11 cellular contexts compared by ENCODE assay signal in genomic region chr6:154548130-154548830, GRCh38. TPM values are rescaled to one million over a fixed set of nuclear protein-coding genes. Genes with fewer than 3 reads are reported as not detected.
DNase-seq lines count a peak whose midpoint lies in the region; ATAC-seq, FAIRE-seq and TF ChIP-seq lines count a peak whose summit lies in the region.
"Had no signal": no experiment of that assay in that cellular context is flagged by ENCODE, and none has a peak within 500 bp of the region (broad histone marks: within the 10 kb centered on the region; RNA-seq: fewer than 3 reads in every experiment).

No MANE protein-coding gene starts in this region.

- no peak for TF ChIP-seq RAD21 in HepG2 (CRISPR knock-in tag; IDR thresholded peaks at IDR 0.05)

- TF ChIP-seq CTCF in cardiac fibroblast (IDR thresholded peaks at IDR 0.05; ENCODE audit: low read depth, low read length) (no peak), HepG2 (CRISPR knock-in tag; IDR thresholded peaks at IDR 0.05) (no peak), testis (IDR thresholded peaks at IDR 0.05) (no peak)

- TF ChIP-seq POLR2A in HepG2 (IDR thresholded peaks at IDR 0.05; ENCODE audit: insufficient read depth in 1 of 2, low read depth in 2 of 2, low read length in 2 of 2) (no peak), testis (IDR thresholded peaks at IDR 0.05) (no peak)

- POLR2A ChIA-PET in HepG2 (lab: Yijun Ruan, JAX) = interaction anchor here (0.7 to 2.1 kb wide), 2 partner anchors 37 to 167 kb away, joined by 3 to 6 read pairs; partner anchors contain the start of gene CNKSR3

- in situ Hi-C loops in HepG2 (cut with HindIII; ENCODE audit: extremely low pct_ligation_motif_present, low pct_unique_long_range_greater_than_20kb) = no loop called here

- no peak overlapping the region for H3K4me3 ChIP-seq in cardiac fibroblast (replicated peaks in 1 of 2; ENCODE audit: low read depth in 2 of 2, low read length in 2 of 2)
- no peak overlapping the region for H3K4me3 ChIP-seq in HepG2 (replicated peaks in 1 of 3; ENCODE audit: insufficient read depth in 1 of 3, low read depth in 2 of 3, low read length in 3 of 3)
- no peak overlapping the region for H3K4me3 ChIP-seq in testis

- no peaks in the 10 kb centered on the region for H3K9me3 Mint-ChIP-seq in activated T-helper 1 cell treated with anti-CD3 and anti-CD28 coated beads, Interleukin-12 subunit alpha, Interleukin-12 subunit beta, Interleukin-2, Interleukin-4 antibody, amounts not matched to agents 30 ng/mL and 10 ng/mL and 1 ng/mL, durations not matched to agents 14 hours and 24 hours and 36 hours
- H3K9me3 Mint-ChIP-seq: activated CD4-positive, alpha-beta T cell treated with anti-CD3 and anti-CD28 coated beads, Interleukin-2, amount 10 ng/mL, durations not matched to agents 7 days and 5 days had no signal

- H2AFZ ChIP-seq in HepG2 (ENCODE audit: low read length) = peak overlapping the region; percentile 22

- no peak overlapping the region for H3K27ac Mint-ChIP-seq in activated T-helper 1 cell treated with anti-CD3 and anti-CD28 coated beads, Interleukin-12 subunit alpha, Interleukin-12 subunit beta, Interleukin-2, Interleukin-4 antibody, amounts not matched to agents 30 ng/mL and 10 ng/mL and 1 ng/mL, durations not matched to agents 14 hours and 24 hours and 36 hours
- H3K27ac Mint-ChIP-seq: activated CD4-positive, alpha-beta T cell treated with anti-CD3 and anti-CD28 coated beads, Interleukin-2, amount 10 ng/mL, durations not matched to agents 7 days and 5 days; activated naive CD8-positive, alpha-beta T cell; H9 had no signal

- peak; percentile 82 for ATAC-seq in HepG2

- no TSS peak for BruUV-seq in HepG2 (replicated peaks; lab: Mats Ljungman, UMichigan)

- H3K27me3 Mint-ChIP-seq in activated T-helper 1 cell treated with anti-CD3 and anti-CD28 coated beads, Interleukin-12 subunit alpha, Interleukin-12 subunit beta, Interleukin-2, Interleukin-4 antibody, amounts not matched to agents 30 ng/mL and 10 ng/mL and 1 ng/mL, durations not matched to agents 14 hours and 24 hours and 36 hours (ENCODE audit: insufficient read depth) = no peaks in the 10 kb centered on the region
- H3K27me3 Mint-ChIP-seq: activated naive CD8-positive, alpha-beta T cell had no signal

- peak; percentile 80 for DNase-seq in NCI-H2029 treated with DMSO at 0.1 percent for 48 hours (lab: John Stamatoyannopoulos, UW)
- DNase-seq in cardiac fibroblast (ENCODE audit: low read depth in 2 of 2) = peak; percentile 40 to 61
- DNase-seq in HepG2 (ENCODE audit: low spot score) = no peak
- peak; percentile 30 for DNase-seq in testis
- no peak for DNase-seq in activated T-helper 1 cell treated with anti-CD3 and anti-CD28 coated beads, Interleukin-12 subunit alpha, Interleukin-12 subunit beta, Interleukin-2, Interleukin-4 antibody, amounts not matched to agents 30 ng/mL and 10 ng/mL and 1 ng/mL, durations not matched to agents 14 hours and 24 hours and 36 hours (ENCODE audit: low spot score)
- no peak for DNase-seq in NCI-H774 (lab: John Stamatoyannopoulos, UW)
- DNase-seq in iPS-NIHi7 (ENCODE audit: extremely low spot score) = no peak
- DNase-seq: activated CD4-positive, alpha-beta T cell treated with anti-CD3 and anti-CD28 coated beads, Interleukin-2, amount 10 ng/mL, durations not matched to agents 7 days and 5 days; H9; mesendoderm had no signal

- H3K27me3 ChIP-seq in HepG2 (ENCODE audit: control insufficient read depth in 1 of 2, insufficient read depth in 2 of 2, low read length in 2 of 2) (no peaks in the 10 kb centered on the region), testis (no peaks in the 10 kb centered on the region)

- FAIRE-seq in HepG2 (lab: Jason Lieb, UNC) = no peak

- H3K4me3 Mint-ChIP-seq in activated T-helper 1 cell treated with anti-CD3 and anti-CD28 coated beads, Interleukin-12 subunit alpha, Interleukin-12 subunit beta, Interleukin-2, Interleukin-4 antibody, amounts not matched to agents 30 ng/mL and 10 ng/mL and 1 ng/mL, durations not matched to agents 14 hours and 24 hours and 36 hours = no peak overlapping the region
- H3K4me3 Mint-ChIP-seq: activated CD4-positive, alpha-beta T cell treated with anti-CD3 and anti-CD28 coated beads, Interleukin-2, amount 10 ng/mL, durations not matched to agents 7 days and 5 days; activated naive CD8-positive, alpha-beta T cell; H9 had no signal

- peak overlapping the region; percentile 45 for H3K4me2 ChIP-seq in HepG2 (ENCODE audit: low read depth, low read length)

- no peak overlapping the region for H3K9ac ChIP-seq in HepG2 (ENCODE audit: insufficient read depth, low read depth, low read length)

- intact Hi-C loops in HepG2 (cut with micrococcal nuclease; ENCODE audit: unreplicated experiment) = no loop called here
- intact Hi-C loops in testis (cut with DNase I; ENCODE audit: low total_unique reads) = no loop called here
- intact Hi-C loops in activated T-helper 1 cell treated with anti-CD3 and anti-CD28 coated beads, Interleukin-12 subunit alpha, Interleukin-12 subunit beta, Interleukin-2, Interleukin-4 antibody, amounts not matched to agents 30 ng/mL and 10 ng/mL and 1 ng/mL, durations not matched to agents 14 hours and 24 hours and 36 hours (cut with micrococcal nuclease) = no loop called here

- no peak overlapping the region for H3K27ac ChIP-seq in HepG2 (ENCODE audit: extremely low read length, insufficient read depth, low read length)
- H3K27ac ChIP-seq in testis = no peak overlapping the region

- H3K4me1 ChIP-seq in HepG2 (ENCODE audit: insufficient read depth, low read length) (peaks cover 12% of the 10 kb centered on the region; the same call in 1 of the 2 replicates), testis (peaks cover 8% of the 10 kb centered on the region)

- no peaks in the 10 kb centered on the region for H4K20me1 ChIP-seq in HepG2 (ENCODE audit: insufficient read depth, low read length)

- no peak for TF ChIP-seq EP300 in HepG2 (IDR thresholded peaks at IDR 0.05; ENCODE audit: low read depth in 2 of 2, low read length in 2 of 2)
- no peak for TF ChIP-seq EP300 in HepG2 (CRISPR knock-in tag; IDR thresholded peaks at IDR 0.05; ENCODE audit: borderline replicate concordance)

- no peaks in the 10 kb centered on the region for H3K79me2 ChIP-seq in HepG2 (ENCODE audit: insufficient read depth, low read length)

- H3K36me3 Mint-ChIP-seq in activated T-helper 1 cell treated with anti-CD3 and anti-CD28 coated beads, Interleukin-12 subunit alpha, Interleukin-12 subunit beta, Interleukin-2, Interleukin-4 antibody, amounts not matched to agents 30 ng/mL and 10 ng/mL and 1 ng/mL, durations not matched to agents 14 hours and 24 hours and 36 hours (ENCODE audit: low read depth) = no peaks in the 10 kb centered on the region

- H3K9me3 ChIP-seq in HepG2 (ENCODE audit: low read length) (no peaks in the 10 kb centered on the region), testis (no peaks in the 10 kb centered on the region)

- WGBS in HepG2 (ENCODE audit: low lambda C conversion rate) = 3% methylated on average over 8 of the region's 8 CpGs
- 41 to 56% methylated on average over 8 of the region's 8 CpGs for WGBS in testis, 2 donors

- H3K36me3 ChIP-seq in HepG2 (replicated peaks in 1 of 2; ENCODE audit: control insufficient read depth in 1 of 2, insufficient read depth in 2 of 2, low read length in 2 of 2) = no peaks in the 10 kb centered on the region
- H3K36me3 ChIP-seq in testis (ENCODE audit: low read depth, missing control alignments) = no peaks in the 10 kb centered on the region

- CTCF ChIA-PET in HepG2 (lab: Yijun Ruan, JAX; ENCODE audit: low intra/inter-chr PET ratio, low total read pairs) = no interaction called here

- no peaks in the 10 kb centered on the region for H3K4me1 Mint-ChIP-seq in activated T-helper 1 cell treated with anti-CD3 and anti-CD28 coated beads, Interleukin-12 subunit alpha, Interleukin-12 subunit beta, Interleukin-2, Interleukin-4 antibody, amounts not matched to agents 30 ng/mL and 10 ng/mL and 1 ng/mL, durations not matched to agents 14 hours and 24 hours and 36 hours (ENCODE audit: low read depth)
- H3K4me1 Mint-ChIP-seq: activated CD4-positive, alpha-beta T cell treated with anti-CD3 and anti-CD28 coated beads, Interleukin-2, amount 10 ng/mL, durations not matched to agents 7 days and 5 days had no signal

RNA-seq across cellular contexts. Expression of gene CNKSR3, which starts 37.8 kb away (rescaled TPM):
- total RNA-seq in HepG2 (2016; rRNA removed; fragmentation: Illumina TruSeq; extraction: Trizol) = 38.3 and 38.6 TPM in 2 replicates
- total RNA-seq in HepG2 (2016; cell fraction: cytosol; rRNA removed; fragmentation: Illumina TruSeq; extraction: Trizol; ENCODE audit: low read depth) = 18.4 and 19.1 TPM in 2 replicates
- 32.0 and 35.6 TPM in 2 replicates for total RNA-seq in HepG2 (2016; cell fraction: insoluble cytoplasmic fraction; rRNA removed; fragmentation: Illumina TruSeq; extraction: Trizol)
- 26.6 and 26.7 TPM in 2 replicates for total RNA-seq in HepG2 (2016; cell fraction: membrane; rRNA removed; fragmentation: Illumina TruSeq; extraction: Trizol)
- total RNA-seq in HepG2 (2016; cell fraction: nucleus; rRNA removed; fragmentation: Illumina TruSeq; extraction: Trizol) = 20.9 and 24.2 TPM in 2 replicates
- polyA plus RNA-seq in HepG2 (2011; rRNA removed) = 9.2 and 9.8 TPM in 2 replicates
- 6.3 and 7.8 TPM in 2 replicates for polyA plus RNA-seq in HepG2 (2011; cell fraction: cytosol; rRNA removed)
- 8.2 and 9.9 TPM in 2 replicates for polyA plus RNA-seq in HepG2 (2011; cell fraction: nucleus; rRNA removed)
- polyA plus RNA-seq in HepG2 (2012) = 26.2 and 28.1 TPM in 2 replicates
- 2.8 and 4.0 TPM in 2 replicates for polyA plus RNA-seq in HepG2 (2016; cell fraction: cytosol; fragmentation: Illumina TruSeq; extraction: Trizol; ENCODE audit: low read depth)
- 31.5 and 36.8 TPM in 2 replicates for polyA plus RNA-seq in HepG2 (2016; cell fraction: insoluble cytoplasmic fraction; fragmentation: Illumina TruSeq; extraction: Trizol; ENCODE audit: low read depth)
- polyA plus RNA-seq in HepG2 (2016; cell fraction: membrane; fragmentation: Illumina TruSeq; extraction: Trizol; ENCODE audit: low read depth) = 12.5 and 12.6 TPM in 2 replicates
- polyA plus RNA-seq in HepG2 (2016; cell fraction: nucleus; fragmentation: Illumina TruSeq; extraction: Trizol; ENCODE audit: insufficient read depth, low read depth) = 27.9 and 29.1 TPM in 2 replicates
- polyA minus RNA-seq in HepG2 (2011; rRNA and poly(A)+ RNA removed; ENCODE audit: low replicate concordance) = 1.5 and 15.6 TPM in 2 replicates
- 9.9 TPM in 2 replicates for polyA minus RNA-seq in HepG2 (2011; cell fraction: cytosol; rRNA and poly(A)+ RNA removed)
- polyA minus RNA-seq in HepG2 (2011; cell fraction: nucleus; rRNA and poly(A)+ RNA removed) = 17.1 and 21.3 TPM in 2 replicates
- total RNA-seq in testis = 10 to 100 TPM; 26.0 to 28.7 TPM
- 26.0 TPM for polyA plus RNA-seq in testis (ENCODE audit: insufficient read depth, low read depth, low replicate concordance)
- not detected in 2 replicates for total RNA-seq in activated T-helper 1 cell treated with anti-CD3 and anti-CD28 coated beads, Interleukin-12 subunit alpha, Interleukin-12 subunit beta, Interleukin-2, Interleukin-4 antibody, amounts not matched to agents 30 ng/mL and 10 ng/mL and 1 ng/mL, durations not matched to agents 14 hours and 24 hours and 36 hours
- total RNA-seq: activated CD4-positive, alpha-beta T cell treated with anti-CD3 and anti-CD28 coated beads, Interleukin-2, amount 10 ng/mL, durations not matched to agents 7 days and 5 days had no signal

Comparison
In these comparisons a context has a peak if more than half of its experiments do, and no peak if none do; other contexts are left out.
1. DNase-seq: peak in NCI-H2029 treated with DMSO at 0.1 percent for 48 hours (single experiment), cardiac fibroblast (2 of 2) and testis (single experiment); none in HepG2 (single experiment), activated T-helper 1 cell treated with anti-CD3 and anti-CD28 coated beads, Interleukin-12 subunit alpha, Interleukin-12 subunit beta, Interleukin-2, Interleukin-4 antibody, amounts not matched to agents 30 ng/mL and 10 ng/mL and 1 ng/mL, durations not matched to agents 14 hours and 24 hours and 36 hours (single experiment), NCI-H774 (single experiment) and iPS-NIHi7 (single experiment).
2. RNA of gene CNKSR3, which starts 37.8 kb away (total RNA-seq): 18.4 to 38.6 TPM in HepG2 and 26.0 to 28.7 TPM in testis; not detected in activated T-helper 1 cell treated with anti-CD3 and anti-CD28 coated beads, Interleukin-12 subunit alpha, Interleukin-12 subunit beta, Interleukin-2, Interleukin-4 antibody, amounts not matched to agents 30 ng/mL and 10 ng/mL and 1 ng/mL, durations not matched to agents 14 hours and 24 hours and 36 hours; every median in the first group is over 10 times any median in the second.